In the genomic region with DNA sequence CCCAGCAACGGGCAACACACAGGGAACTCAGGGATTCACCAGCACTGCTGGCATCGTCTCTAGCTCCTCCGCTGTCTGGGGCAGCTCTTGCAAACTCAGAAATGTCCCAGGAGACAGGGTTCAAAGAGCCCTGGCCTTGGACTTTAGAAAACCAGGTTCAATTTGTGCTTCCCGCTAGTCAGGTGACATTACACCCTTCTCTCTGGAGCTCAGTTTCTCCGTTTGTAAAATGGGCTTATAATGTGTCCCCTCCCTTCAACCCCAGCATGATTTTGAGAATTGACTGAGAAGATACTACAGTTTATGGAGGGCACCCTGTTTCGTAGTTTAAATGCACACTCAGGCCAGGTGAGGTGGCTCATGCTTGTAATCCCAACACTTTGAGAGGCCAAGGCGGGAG, we compare ENCODE assay signal across 15 cellular contexts. TPM values are rescaled to one million over a fixed set of nuclear protein-coding genes. Genes with fewer than 3 reads are reported as not detected.
"Had no signal": no experiment of that assay in that cellular context is flagged by ENCODE, and none has a peak within 500 bp of the region (broad histone marks: within the 10 kb centered on the region; RNA-seq: fewer than 3 reads in every experiment).

No MANE protein-coding gene starts in this region.

- H3K27ac ChIP-seq: brain microvascular endothelial cell, right atrium auricular region had no signal

- H3K36me3 ChIP-seq: brain microvascular endothelial cell, esophagus squamous epithelium, right atrium auricular region, tibial nerve had no signal

- H3K9me3 Mint-ChIP-seq: activated naive CD4-positive, alpha-beta T cell treated with anti-CD3 and anti-CD28 coated beads, Interleukin-2, amount 50 U/mL, for 72 hours; stimulated activated memory B cell treated with anti-CD40 and anti-IgM and Interleukin-4, amounts not matched to agents 10 μg/mL and 1 μg/mL and 100 μg/mL, for 72 hours; T-helper 2 cell treated with Interferon-gamma antibody and Interleukin-4, amounts not matched to agents 5 μg/mL and 100 μg/mL, for 36 hours had no signal

- H3K4me3 ChIP-seq: esophagus squamous epithelium, right atrium auricular region, tibial nerve had no signal

- H3K4me3 Mint-ChIP-seq: stimulated activated memory B cell treated with anti-CD40 and anti-IgM and Interleukin-4, amounts not matched to agents 10 μg/mL and 1 μg/mL and 100 μg/mL, for 72 hours; T-helper 2 cell treated with Interferon-gamma antibody and Interleukin-4, amounts not matched to agents 5 μg/mL and 100 μg/mL, for 36 hours had no signal

- H3K9me3 ChIP-seq: esophagus squamous epithelium, right atrium auricular region, tibial nerve had no signal

- H3K27ac Mint-ChIP-seq: activated naive CD4-positive, alpha-beta T cell treated with anti-CD3 and anti-CD28 coated beads, Interleukin-2, amount 50 U/mL, for 72 hours; stimulated activated memory B cell treated with anti-CD40 and anti-IgM and Interleukin-4, amounts not matched to agents 10 μg/mL and 1 μg/mL and 100 μg/mL, for 72 hours had no signal

- H3K36me3 Mint-ChIP-seq: activated naive CD4-positive, alpha-beta T cell treated with anti-CD3 and anti-CD28 coated beads, Interleukin-2, amount 50 U/mL, for 72 hours; stimulated activated memory B cell treated with anti-CD40 and anti-IgM and Interleukin-4, amounts not matched to agents 10 μg/mL and 1 μg/mL and 100 μg/mL, for 72 hours had no signal

- H3K27me3 ChIP-seq: brain microvascular endothelial cell, esophagus squamous epithelium, right atrium auricular region, tibial nerve had no signal

- DNase-seq: activated CD4-positive, CD25-positive, alpha-beta regulatory T cell treated with anti-CD3 and anti-CD28 coated beads, Interleukin-2, amount 50 U/mL, for 72 hours; brain microvascular endothelial cell; cerebellar nuclear complex; esophagus squamous epithelium; foreskin fibroblast; stimulated activated CD4-positive, alpha-beta T cell treated with anti-CD3 and anti-CD28 coated beads, Interleukin-1b, Interleukin-23, amount 100 ng/mL, for 48 hours; SW 1271 had no signal

- ATAC-seq: activated naive CD4-positive, alpha-beta T cell treated with anti-CD3 and anti-CD28 coated beads, Interleukin-2, amount 50 U/mL, for 72 hours; left lobe of liver; stimulated activated memory B cell treated with anti-CD40 and anti-IgM and Interleukin-4, amounts not matched to agents 10 μg/mL and 1 μg/mL and 100 μg/mL, for 72 hours had no signal

RNA-seq across cellular contexts. Expression of gene MYCBPAP, which starts 1.9 kb away (rescaled TPM):
- total RNA-seq: left lobe of liver had no signal

RNA-seq across cellular contexts. Expression of gene EPN3, which starts 26.2 kb away (rescaled TPM):
- total RNA-seq: activated naive CD4-positive, alpha-beta T cell treated with anti-CD3 and anti-CD28 coated beads, Interleukin-2, amount 50 U/mL, for 72 hours; subcutaneous adipose tissue had no signal

RNA-seq across cellular contexts. Expression of gene CHAD, which starts 37.6 kb away (rescaled TPM):
- total RNA-seq: activated naive CD4-positive, alpha-beta T cell treated with anti-CD3 and anti-CD28 coated beads, Interleukin-2, amount 50 U/mL, for 72 hours; dermis microvascular lymphatic vessel endothelial cell; subcutaneous adipose tissue; tibial nerve had no signal
